In the genomic region with DNA sequence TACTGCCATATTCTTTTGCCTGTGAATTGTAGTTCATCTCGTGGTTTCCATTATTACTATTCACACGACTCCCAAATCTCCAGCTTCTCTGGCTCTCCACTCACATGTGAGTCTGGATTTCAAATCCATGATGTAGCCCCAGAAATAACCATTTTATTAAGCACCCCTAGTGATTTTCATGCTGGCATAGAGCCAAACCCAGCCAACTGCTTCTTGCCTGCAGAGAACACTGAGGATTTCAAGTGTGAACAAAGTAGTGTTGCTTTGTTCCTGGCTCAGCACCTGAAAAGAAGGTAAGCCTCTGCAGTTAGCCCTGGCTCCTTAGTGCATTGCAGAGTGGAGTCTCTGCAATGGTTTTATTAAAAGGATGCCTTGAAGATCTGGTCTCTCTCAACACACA, we compare ENCODE assay signal across 1 cellular context.
A peak's percentile ranks its signal among the peaks of the same experiment; 100 is the strongest.
TF ChIP-seq lines count a peak whose summit lies in the region.

No MANE protein-coding gene starts in this region.

TF ChIP-seq in K562, 482 proteins besides CTCF, POLR2A, EP300 and RAD21:
- peak; percentile 86 for TF ChIP-seq NFIC (IDR thresholded peaks at IDR 0.05)
- TF ChIP-seq NFIX (CRISPR knock-in tag; IDR thresholded peaks at IDR 0.05; ENCODE audit: low read depth): peak; percentile 63
- TF ChIP-seq, protein P1, sequence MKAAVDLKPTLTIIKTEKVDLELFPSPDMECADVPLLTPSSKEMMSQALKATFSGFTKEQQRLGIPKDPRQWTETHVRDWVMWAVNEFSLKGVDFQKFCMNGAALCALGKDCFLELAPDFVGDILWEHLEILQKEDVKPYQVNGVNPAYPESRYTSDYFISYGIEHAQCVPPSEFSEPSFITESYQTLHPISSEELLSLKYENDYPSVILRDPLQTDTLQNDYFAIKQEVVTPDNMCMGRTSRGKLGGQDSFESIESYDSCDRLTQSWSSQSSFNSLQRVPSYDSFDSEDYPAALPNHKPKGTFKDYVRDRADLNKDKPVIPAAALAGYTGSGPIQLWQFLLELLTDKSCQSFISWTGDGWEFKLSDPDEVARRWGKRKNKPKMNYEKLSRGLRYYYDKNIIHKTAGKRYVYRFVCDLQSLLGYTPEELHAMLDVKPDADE (conservative IDR thresholded peaks at IDR 0.05; ENCODE audit: control insufficient read depth, low read depth, low read length): no peak
